ENCODE assay signal across 17 cellular contexts in genomic region chr12:120982659-120983058, GRCh38. TPM values are rescaled to one million over a fixed set of nuclear protein-coding genes. Genes with fewer than 3 reads are reported as not detected.
A peak's percentile ranks its signal among the peaks of the same experiment; 100 is the strongest.
DNase-seq lines count a peak whose midpoint lies in the region; ATAC-seq, FAIRE-seq and TF ChIP-seq lines count a peak whose summit lies in the region.
"Had no signal": no experiment of that assay in that cellular context is flagged by ENCODE, and none has a peak within 500 bp of the region (broad histone marks: within the 10 kb centered on the region; RNA-seq: fewer than 3 reads in every experiment).

No MANE protein-coding gene starts in this region.

- CTCF ChIA-PET in A549 (lab: Yijun Ruan, JAX) (interaction anchor here (2.2 to 10.1 kb wide), 4 partner anchors 10 to 401 kb away, joined by 6 to 69 read pairs (median 37); partner anchors contain the start of gene POP5), K562 (lab: Yijun Ruan, JAX; ENCODE audit: low intra/inter-chr PET ratio) (interaction anchor here (0.6 kb wide), 1 partner anchor 394 kb away, joined by 3 read pairs; no protein-coding TSS in a partner anchor)

- TF ChIP-seq RAD21 in A549 (conservative IDR thresholded peaks at IDR 0.05 in 1 of 2, IDR thresholded peaks at IDR 0.05 in 1 of 2) (no peak), K562 (CRISPR knock-in tag; conservative IDR thresholded peaks at IDR 0.05 in 1 of 2, IDR thresholded peaks at IDR 0.05 in 1 of 2) (no peak)

- peaks cover 12% of the 10 kb centered on the region for H3K4me1 Mint-ChIP-seq in type B pancreatic cell (ENCODE audit: unreplicated experiment)
- H3K4me1 Mint-ChIP-seq: CD4-positive, alpha-beta memory T cell had no signal

- H3K9ac ChIP-seq in K562 (ENCODE audit: insufficient read depth in 1 of 2, low read depth in 2 of 2, low read length in 2 of 2) (no peak overlapping the region), mucosa of rectum (ENCODE audit: low read depth in 1 of 2, low read length in 2 of 2) (no peak overlapping the region)

- H3K36me3 ChIP-seq in K562 (ENCODE audit: control insufficient read depth, insufficient read depth, low read length), result no peaks in the 10 kb centered on the region
- H3K36me3 ChIP-seq in mucosa of rectum (ENCODE audit: control insufficient read depth in 2 of 2, insufficient read depth in 2 of 2, low read length in 2 of 2), result no peaks in the 10 kb centered on the region
- H3K36me3 ChIP-seq: BE2C had no signal

- TF ChIP-seq CTCF in A549 (IDR thresholded peaks at IDR 0.05) (no peak), K562 (IDR thresholded peaks at IDR 0.05 in 2 of 3, conservative IDR thresholded peaks at IDR 0.05 in 1 of 3; ENCODE audit: insufficient read depth in 2 of 3, low read depth in 1 of 3, low read length in 3 of 3) (no peak), type B pancreatic cell (conservative IDR thresholded peaks at IDR 0.05) (no peak)

- H3K9me1 ChIP-seq in K562 (ENCODE audit: control insufficient read depth, insufficient read depth, low read length), result no peaks in the 10 kb centered on the region

- no TSS peak for BruUV-seq in K562 (replicated peaks; lab: Mats Ljungman, UMichigan)

- no peaks in the 10 kb centered on the region for H3K9me3 ChIP-seq in A549
- H3K9me3 ChIP-seq in K562 (replicated peaks; ENCODE audit: control insufficient read depth, insufficient read depth, low read depth, low read length), result no peaks in the 10 kb centered on the region
- H3K9me3 ChIP-seq in mucosa of rectum (ENCODE audit: control insufficient read depth in 2 of 2, low read length in 2 of 2), result no peaks in the 10 kb centered on the region
- H3K9me3 ChIP-seq: BE2C had no signal

- no peak for TF ChIP-seq POLR2A in A549 (IDR thresholded peaks at IDR 0.05; ENCODE audit: low read length)
- no peak for TF ChIP-seq POLR2A in K562 (conservative IDR thresholded peaks at IDR 0.05)

- POLR2A ChIA-PET in A549 (lab: Yijun Ruan, JAX), result no interaction called here
- POLR2A ChIA-PET in K562 (lab: Yijun Ruan, JAX), result interaction anchor here (0.6 kb wide), 1 partner anchor 215 kb away, joined by 4 read pairs; no protein-coding TSS in a partner anchor

- H3K27me3 Mint-ChIP-seq in type B pancreatic cell, result no peaks in the 10 kb centered on the region
- H3K27me3 Mint-ChIP-seq: CD4-positive, alpha-beta memory T cell had no signal

- peak overlapping the region; percentile 76 for H3K27ac Mint-ChIP-seq in type B pancreatic cell

- H3K27me3 ChIP-seq in K562 (ENCODE audit: control insufficient read depth in 2 of 2, insufficient read depth in 2 of 2, low read length in 2 of 2), result 0 out of 5 replicates have a peak, but pooled peaks cover 0 to 4% of the 10 kb centered on the region in 2 experiments
- H3K27me3 ChIP-seq in mucosa of rectum (ENCODE audit: control insufficient read depth in 2 of 2, insufficient read depth in 2 of 2, low read length in 2 of 2), result no peaks in the 10 kb centered on the region
- H3K27me3 ChIP-seq: BE2C had no signal

- 78% methylated on average over 7 of the region's 7 CpGs for WGBS in A549 (ENCODE audit: missing lambda C conversion rate)
- WGBS in K562 (ENCODE audit: insufficient coverage, low coverage, missing lambda C conversion rate), result 5% methylated on average over 7 of the region's 7 CpGs

- H3K4me2 ChIP-seq in A549 (peak overlapping the region; percentile 61; the same call in 2 of the 3 replicates), K562 (ENCODE audit: insufficient read depth, low read length) (no peak overlapping the region)

- H3K4me3 Mint-ChIP-seq in type B pancreatic cell, result no peak overlapping the region
- H3K4me3 Mint-ChIP-seq: CD4-positive, alpha-beta memory T cell had no signal

- H3K27ac ChIP-seq in A549 (peak overlapping the region; percentile 96 to 98), K562 (ENCODE audit: extremely low read depth, low read depth, low read length) (no peak overlapping the region), mucosa of rectum (ENCODE audit: low read depth in 2 of 2, low read length in 2 of 2) (peak overlapping the region; percentile 29 to 82)
- H3K27ac ChIP-seq: C4-2B had no signal

- FAIRE-seq in A549 (lab: Jason Lieb, UNC), result no peak
- FAIRE-seq in K562 (lab: Jason Lieb, UNC), result no peak
- FAIRE-seq: A204.1, HTR-8/SVneo had no signal

- H3K4me3 ChIP-seq in A549, result no peak overlapping the region
- H3K4me3 ChIP-seq in K562, result no peak overlapping the region
- no peak overlapping the region for H3K4me3 ChIP-seq in mucosa of rectum (ENCODE audit: low read length in 2 of 2)

- DNase-seq in A549 (ENCODE audit: low read depth in 1 of 2, low spot score in 1 of 2) (no peak), K562 (ENCODE audit: extremely low read depth in 1 of 4, low spot score in 3 of 4) (no peak), type B pancreatic cell (ENCODE audit: extremely low spot score, unreplicated experiment) (no peak), anterior cingulate cortex (lab: John Stamatoyannopoulos, UW) (no peak), NCI-H345 (lab: John Stamatoyannopoulos, UW) (no peak)
- DNase-seq: BE2C; CD4-positive, alpha-beta memory T cell; DND-41; GDM1 had no signal

- TF ChIP-seq EP300 in A549 (IDR thresholded peaks at IDR 0.05) (no peak), K562 (IDR thresholded peaks at IDR 0.05; ENCODE audit: low read length) (no peak)

- intact Hi-C loops in K562 (cut with micrococcal nuclease), result no loop called here

- no peaks in the 10 kb centered on the region for H3K9me3 Mint-ChIP-seq in type B pancreatic cell
- H3K9me3 Mint-ChIP-seq: CD4-positive, alpha-beta memory T cell had no signal

- H3K4me1 ChIP-seq in A549 (peaks cover 79% of the 10 kb centered on the region), K562 (replicated peaks in 1 of 2; ENCODE audit: control insufficient read depth in 2 of 2, insufficient read depth in 2 of 2, low read length in 2 of 2) (peaks cover 0 to 10% of the 10 kb centered on the region in 2 experiments; a peak in 1 of 5 replicates), mucosa of rectum (ENCODE audit: control insufficient read depth in 2 of 2, insufficient read depth in 2 of 2, low read length in 2 of 2) (peaks cover 17 to 41% of the 10 kb centered on the region in 2 donors)
- H3K4me1 ChIP-seq: BE2C had no signal

- ATAC-seq in A549, result no peak
- no peak for ATAC-seq in K562
- no peak for ATAC-seq in GM21825 (IDR thresholded peaks at IDR 0.05; ENCODE audit: unreplicated experiment)
- ATAC-seq: HCT116 had no signal

- H4K20me1 ChIP-seq in K562 (replicated peaks; ENCODE audit: control insufficient read depth, insufficient read depth, low read length), result no peaks in the 10 kb centered on the region

- in situ Hi-C loops in K562 (cut with MboI), result no loop called here

- no peak overlapping the region for H2AFZ ChIP-seq in K562 (ENCODE audit: low read depth, low read length)

- no peaks in the 10 kb centered on the region for H3K79me2 ChIP-seq in K562 (ENCODE audit: control insufficient read depth, insufficient read depth, low read length)

- no peaks in the 10 kb centered on the region for H3K36me3 Mint-ChIP-seq in type B pancreatic cell
- H3K36me3 Mint-ChIP-seq: CD4-positive, alpha-beta memory T cell had no signal

RNA-seq across cellular contexts. Expression of gene HNF1A, which starts 4.3 kb away (rescaled TPM):
- polyA plus RNA-seq in A549 (2011; rRNA removed) (2.6 and 4.0 TPM in 2 replicates), A549 (2017; fragmentation: RNase III; extraction: RNeasy Plus Mini Kit Qiagen cat#74134 plus additional on column Dnase treatment) (5.7 to 7.3 TPM (median 6.8 TPM) in 3 replicates), K562 (2011; rRNA removed) (not detected in 2 replicates), K562 (2014; fragmentation: Illumina TruSeq; extraction: Trizol) (not detected in 2 replicates), K562 (2014; fragmentation: Nextera tagmentation; extraction: Ambion mirVana) (not detected), K562 (2014; rRNA removed) (not detected in 2 replicates)
- 4.3 and 6.9 TPM in 2 replicates for polyA plus RNA-seq in A549 (2012; cell fraction: cytosol; rRNA removed)
- 12.5 and 15.9 TPM in 2 replicates for polyA plus RNA-seq in A549 (2012; cell fraction: nucleus; rRNA removed)
- 5.2 TPM in 2 replicates for polyA minus RNA-seq in A549 (2011; rRNA and poly(A)+ RNA removed)
- total RNA-seq in K562 (2011; cell fraction: chromatin; rRNA removed; ENCODE audit: low replicate concordance), result not detected in 2 replicates
- total RNA-seq in K562 (2011; cell fraction: nucleolus; rRNA removed), result 0.17 TPM in 1 of 2 replicates, not detected in the other
- not detected in 2 replicates for total RNA-seq in K562 (2011; cell fraction: nucleoplasm; rRNA removed)
- total RNA-seq in K562 (2014; rRNA removed) (not detected in 2 replicates), K562 (2014; rRNA removed; fragmentation: Illumina TruSeq; extraction: Trizol) (not detected in 2 replicates), K562 (2015; rRNA removed; fragmentation: Illumina TruSeq; extraction: Trizol) (not detected in 2 replicates), K562 (2021) (not detected in 2 replicates), type B pancreatic cell (ENCODE audit: low replicate concordance) (7.2 and 9.6 TPM in 2 replicates)
- 0.03 TPM in 1 of 2 replicates, not detected in the other for polyA plus RNA-seq in K562 (2011; cell fraction: cytosol; rRNA removed)
- not detected in 2 replicates for polyA plus RNA-seq in K562 (2011; cell fraction: nucleus; rRNA removed)
- polyA plus RNA-seq in K562 (2012), result 0.03 TPM in 1 of 2 replicates, not detected in the other
- not detected in 2 replicates for polyA minus RNA-seq in K562 (2011; rRNA and poly(A)+ RNA removed)
- not detected in 2 replicates for polyA minus RNA-seq in K562 (2011; cell fraction: cytosol; rRNA and poly(A)+ RNA removed)
- not detected in 2 replicates for polyA minus RNA-seq in K562 (2011; cell fraction: nucleus; rRNA and poly(A)+ RNA removed)
- total RNA-seq: CD4-positive, alpha-beta memory T cell; H4 had no signal
- polyA plus RNA-seq: AG04450; CD4-positive, alpha-beta memory T cell had no signal

RNA-seq across cellular contexts. Expression of gene C12orf43, which starts 33.6 kb away (rescaled TPM):
- 19.2 and 20.5 TPM in 2 replicates for polyA plus RNA-seq in A549 (2011; rRNA removed)
- polyA plus RNA-seq in A549 (2012; cell fraction: cytosol; rRNA removed), result 25.2 and 28.8 TPM in 2 replicates
- 12.6 and 15.0 TPM in 2 replicates for polyA plus RNA-seq in A549 (2012; cell fraction: nucleus; rRNA removed)
- 17.3 to 21.2 TPM (median 20.0 TPM) in 3 replicates for polyA plus RNA-seq in A549 (2017; fragmentation: RNase III; extraction: RNeasy Plus Mini Kit Qiagen cat#74134 plus additional on column Dnase treatment)
- 9.1 and 15.2 TPM in 2 replicates for polyA minus RNA-seq in A549 (2011; rRNA and poly(A)+ RNA removed)
- 13.8 and 21.2 TPM in 2 replicates for total RNA-seq in K562 (2011; cell fraction: chromatin; rRNA removed; ENCODE audit: low replicate concordance)
- 13.0 and 18.5 TPM in 2 replicates for total RNA-seq in K562 (2011; cell fraction: nucleolus; rRNA removed)
- 15.0 and 20.5 TPM in 2 replicates for total RNA-seq in K562 (2011; cell fraction: nucleoplasm; rRNA removed)
- 21.6 and 22.3 TPM in 2 replicates for total RNA-seq in K562 (2014; rRNA removed)
- 10.4 and 11.4 TPM in 2 replicates for total RNA-seq in K562 (2014; rRNA removed; fragmentation: Illumina TruSeq; extraction: Trizol)
- 15.7 and 16.8 TPM in 2 replicates for total RNA-seq in K562 (2015; rRNA removed; fragmentation: Illumina TruSeq; extraction: Trizol)
- total RNA-seq in K562 (2021), result 19.6 and 20.8 TPM in 2 replicates
- polyA plus RNA-seq in K562 (2011; rRNA removed), result 9.8 and 10.5 TPM in 2 replicates
- 8.8 and 11.0 TPM in 2 replicates for polyA plus RNA-seq in K562 (2011; cell fraction: cytosol; rRNA removed)
- polyA plus RNA-seq in K562 (2011; cell fraction: nucleus; rRNA removed), result 8.4 and 9.5 TPM in 2 replicates
- polyA plus RNA-seq in K562 (2012), result 11.7 and 14.4 TPM in 2 replicates
- 15.4 and 17.6 TPM in 2 replicates for polyA plus RNA-seq in K562 (2014; fragmentation: Illumina TruSeq; extraction: Trizol)
- polyA plus RNA-seq in K562 (2014; fragmentation: Nextera tagmentation; extraction: Ambion mirVana), result 1 to 10 TPM; 4.3 to 6.5 TPM
- 22.2 and 25.2 TPM in 2 replicates for polyA plus RNA-seq in K562 (2014; rRNA removed)
- polyA minus RNA-seq in K562 (2011; rRNA and poly(A)+ RNA removed), result 5.5 and 6.8 TPM in 2 replicates
- 2.1 and 6.1 TPM in 2 replicates for polyA minus RNA-seq in K562 (2011; cell fraction: cytosol; rRNA and poly(A)+ RNA removed)
- polyA minus RNA-seq in K562 (2011; cell fraction: nucleus; rRNA and poly(A)+ RNA removed), result 6.5 and 8.1 TPM in 2 replicates
- 15.1 and 21.2 TPM in 2 replicates for total RNA-seq in type B pancreatic cell (ENCODE audit: low replicate concordance)

RNA-seq across cellular contexts. Expression of gene OASL, which starts 56.4 kb away (rescaled TPM):
- polyA plus RNA-seq in A549 (2011; rRNA removed) (0.61 and 0.81 TPM in 2 replicates), A549 (2017; fragmentation: RNase III; extraction: RNeasy Plus Mini Kit Qiagen cat#74134 plus additional on column Dnase treatment) (0.64 to 0.94 TPM (median 0.90 TPM) in 3 replicates), K562 (2011; rRNA removed) (not detected in 2 replicates), K562 (2014; fragmentation: Illumina TruSeq; extraction: Trizol) (not detected in 2 replicates), K562 (2014; fragmentation: Nextera tagmentation; extraction: Ambion mirVana) (not detected), K562 (2014; rRNA removed) (not detected in 2 replicates)
- polyA plus RNA-seq in A549 (2012; cell fraction: cytosol; rRNA removed), result 0.21 and 0.26 TPM in 2 replicates
- polyA plus RNA-seq in A549 (2012; cell fraction: nucleus; rRNA removed), result 0.25 and 0.31 TPM in 2 replicates
- polyA minus RNA-seq in A549 (2011; rRNA and poly(A)+ RNA removed), result 0.39 and 0.41 TPM in 2 replicates
- not detected in 2 replicates for total RNA-seq in K562 (2011; cell fraction: chromatin; rRNA removed; ENCODE audit: low replicate concordance)
- not detected in 2 replicates for total RNA-seq in K562 (2011; cell fraction: nucleolus; rRNA removed)
- not detected in 2 replicates for total RNA-seq in K562 (2011; cell fraction: nucleoplasm; rRNA removed)
- total RNA-seq in K562 (2014; rRNA removed) (not detected in 2 replicates), K562 (2014; rRNA removed; fragmentation: Illumina TruSeq; extraction: Trizol) (not detected in 2 replicates), K562 (2015; rRNA removed; fragmentation: Illumina TruSeq; extraction: Trizol) (0.14 TPM in 1 of 2 replicates, not detected in the other), K562 (2021) (not detected in 2 replicates), type B pancreatic cell (ENCODE audit: low replicate concordance) (0.17 and 0.19 TPM in 2 replicates)
- polyA plus RNA-seq in K562 (2011; cell fraction: cytosol; rRNA removed), result not detected in 2 replicates
- not detected in 2 replicates for polyA plus RNA-seq in K562 (2011; cell fraction: nucleus; rRNA removed)
- polyA plus RNA-seq in K562 (2012), result 0.07 TPM in 1 of 2 replicates, not detected in the other
- polyA minus RNA-seq in K562 (2011; rRNA and poly(A)+ RNA removed), result not detected in 2 replicates
- polyA minus RNA-seq in K562 (2011; cell fraction: cytosol; rRNA and poly(A)+ RNA removed), result not detected in 2 replicates
- not detected in 2 replicates for polyA minus RNA-seq in K562 (2011; cell fraction: nucleus; rRNA and poly(A)+ RNA removed)

Comparison
In these comparisons a context has a peak if more than half of its experiments do, and no peak if none do; other contexts are left out.
1. Of the 35 proteins assayed by ChIP-seq in both K562 and A549: peak only in K562: none; only in A549: HDAC2 and RCOR1; in both: CHD4 and KDM1A; in neither: 31.